In the genomic region with DNA sequence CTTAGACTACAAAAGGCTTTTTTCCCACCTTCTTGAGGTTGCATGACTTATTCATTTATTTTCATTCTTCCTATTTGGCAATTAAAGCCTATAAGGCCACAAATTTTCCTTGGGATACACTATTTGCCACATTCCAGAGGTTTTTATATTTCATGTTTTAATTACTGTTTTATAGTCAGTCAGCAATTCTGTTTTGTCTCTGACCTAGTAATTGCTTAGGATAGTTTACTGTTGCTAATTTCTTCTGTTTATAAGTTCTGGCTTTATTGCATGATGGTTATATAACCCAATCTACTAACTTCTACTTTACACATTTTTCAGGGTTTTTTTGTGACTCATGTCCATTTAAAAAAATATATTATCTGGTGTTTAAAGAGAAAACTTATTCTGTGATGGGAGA, we compare ENCODE assay signal across 1 cellular context.
A peak's percentile ranks its signal among the peaks of the same experiment; 100 is the strongest.
TF ChIP-seq lines count a peak whose summit lies in the region.

No MANE protein-coding gene starts in this region.

TF ChIP-seq in IMR-90, 13 proteins besides CTCF, POLR2A, EP300 and RAD21:
- 0 out of 2 replicates have a peak, but pooled peaks have one; percentile 11 for TF ChIP-seq MAFK (IDR thresholded peaks at IDR 0.05; ENCODE audit: low read depth, low read length)
- TF ChIP-seq, protein P1, sequence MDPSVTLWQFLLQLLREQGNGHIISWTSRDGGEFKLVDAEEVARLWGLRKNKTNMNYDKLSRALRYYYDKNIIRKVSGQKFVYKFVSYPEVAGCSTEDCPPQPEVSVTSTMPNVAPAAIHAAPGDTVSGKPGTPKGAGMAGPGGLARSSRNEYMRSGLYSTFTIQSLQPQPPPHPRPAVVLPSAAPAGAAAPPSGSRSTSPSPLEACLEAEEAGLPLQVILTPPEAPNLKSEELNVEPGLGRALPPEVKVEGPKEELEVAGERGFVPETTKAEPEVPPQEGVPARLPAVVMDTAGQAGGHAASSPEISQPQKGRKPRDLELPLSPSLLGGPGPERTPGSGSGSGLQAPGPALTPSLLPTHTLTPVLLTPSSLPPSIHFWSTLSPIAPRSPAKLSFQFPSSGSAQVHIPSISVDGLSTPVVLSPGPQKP (IDR thresholded peaks at IDR 0.05; ENCODE audit: borderline replicate concordance, low read depth, low read length): no peak
